In genomic region chr15:45705510-45706473, GRCh38 we compare ENCODE assay signal across 8 cellular contexts.
A peak's percentile ranks its signal among the peaks of the same experiment; 100 is the strongest.
DNase-seq lines count a peak whose midpoint lies in the region; ATAC-seq and TF ChIP-seq lines count a peak whose summit lies in the region.

No MANE protein-coding gene starts in this region.

- H3K4me3 ChIP-seq in colonic mucosa = peak overlapping the region; percentile 41

- DNase-seq in AG20443 (ENCODE audit: low spot score) (peak; percentile 81), NCI-H226 (peak; percentile 61), colonic mucosa (peak; percentile 87), left kidney (ENCODE audit: low read depth, low spot score) (peak; percentile 95)
- peak; percentile 42 for DNase-seq in activated CD4-positive, alpha-beta T cell treated with anti-CD3 and anti-CD28 coated beads for 1 hour
- peak; percentile 42 to 60 for DNase-seq in stimulated activated CD4-positive, alpha-beta T cell treated with anti-CD3 and anti-CD28 coated beads, Interleukin-1b, Interleukin-23, amount 100 ng/mL, for 4 hours (ENCODE audit: low read depth in 2 of 2)

- ATAC-seq in GM19023 (IDR thresholded peaks at IDR 0.05; ENCODE audit: unreplicated experiment) (peak; percentile 78), HG03342 (IDR thresholded peaks at IDR 0.05; ENCODE audit: unreplicated experiment) (peak; percentile 83)

- no peaks in the 10 kb centered on the region for H3K4me1 ChIP-seq in colonic mucosa

- no peaks in the 10 kb centered on the region for H3K36me3 ChIP-seq in colonic mucosa

- H3K9ac ChIP-seq in colonic mucosa (ENCODE audit: low read depth in 2 of 2, low read length in 2 of 2) = peak overlapping the region; percentile 45 to 66

- peak; percentile 78 for TF ChIP-seq CTCF in colonic mucosa (IDR thresholded peaks at IDR 0.05)

- no peaks in the 10 kb centered on the region for H3K9me3 ChIP-seq in colonic mucosa

- H3K27me3 ChIP-seq in colonic mucosa = no peaks in the 10 kb centered on the region

- H3K27ac ChIP-seq in colonic mucosa = no peak overlapping the region

- intact Hi-C loops in colonic mucosa (cut with DNase I) = no loop called here

Comparison
In these comparisons a context has a peak if more than half of its experiments do, and no peak if none do; other contexts are left out.
1. DNase-seq: peak in every context shown above with its lines; median percentile 95 in left kidney; 87 in colonic mucosa; 81 in AG20443; 61 in NCI-H226; 51 in stimulated activated CD4-positive, alpha-beta T cell treated with anti-CD3 and anti-CD28 coated beads, Interleukin-1b, Interleukin-23, amount 100 ng/mL, for 4 hours; 42 in activated CD4-positive, alpha-beta T cell treated with anti-CD3 and anti-CD28 coated beads for 1 hour.